Comparison of ENCODE assay signal across 18 cellular contexts in genomic region chr21:45328198-45329087, GRCh38. TPM values are rescaled to one million over a fixed set of nuclear protein-coding genes. Genes with fewer than 3 reads are reported as not detected.
DNase-seq lines count a peak whose midpoint lies in the region; ATAC-seq, FAIRE-seq and TF ChIP-seq lines count a peak whose summit lies in the region.
"Had no signal": no experiment of that assay in that cellular context is flagged by ENCODE, and none has a peak within 500 bp of the region (broad histone marks: within the 10 kb centered on the region; RNA-seq: fewer than 3 reads in every experiment).

No MANE protein-coding gene starts in this region.

- no peaks in the 10 kb centered on the region for H3K36me3 ChIP-seq in SK-N-SH (replicated peaks in 1 of 2; ENCODE audit: control insufficient read depth in 1 of 2, insufficient read depth in 2 of 2, low read length in 1 of 2)
- no peaks in the 10 kb centered on the region for H3K36me3 ChIP-seq in body of pancreas (replicated peaks in 1 of 2; ENCODE audit: insufficient read depth in 1 of 2, low read depth in 2 of 2)
- peaks cover 0 to 10% of the 10 kb centered on the region in 2 experiments for H3K36me3 ChIP-seq in mesenchymal stem cell (ENCODE audit: control insufficient read depth in 1 of 2, insufficient read depth in 2 of 2, low read depth in 1 of 2, low read length in 2 of 2)
- no peaks in the 10 kb centered on the region for H3K36me3 ChIP-seq in thyroid gland
- H3K36me3 ChIP-seq: colonic mucosa had no signal

- H4K20me1 ChIP-seq in SK-N-SH (ENCODE audit: insufficient read depth), result no peaks in the 10 kb centered on the region

- peak overlapping the region; percentile 91 to 96 for H2BK12ac ChIP-seq in mesenchymal stem cell (ENCODE audit: low read length in 2 of 2)

- H3F3A ChIP-seq in SK-N-SH (replicated peaks; ENCODE audit: insufficient read depth), result peaks cover 7% of the 10 kb centered on the region

- H3K14ac ChIP-seq in mesenchymal stem cell (ENCODE audit: low read length in 2 of 2), result peak overlapping the region in 1 of 2 experiments; percentile 53

- TF ChIP-seq RAD21 in SK-N-SH (IDR thresholded peaks at IDR 0.05; ENCODE audit: low read length), result no peak

- TF ChIP-seq CTCF in SK-N-SH (IDR thresholded peaks at IDR 0.05) (no peak), body of pancreas (IDR thresholded peaks at IDR 0.05) (no peak), thyroid gland (IDR thresholded peaks at IDR 0.05) (no peak)

- H3K27me3 ChIP-seq in SK-N-SH (ENCODE audit: insufficient read depth), result no peaks in the 10 kb centered on the region
- H3K27me3 ChIP-seq in body of pancreas, result no peaks in the 10 kb centered on the region
- peaks cover 0 to 12% of the 10 kb centered on the region in 2 experiments for H3K27me3 ChIP-seq in mesenchymal stem cell (ENCODE audit: control insufficient read depth in 1 of 2, insufficient read depth in 1 of 2, low read length in 2 of 2)
- H3K27me3 ChIP-seq in thyroid gland, result no peaks in the 10 kb centered on the region
- H3K27me3 ChIP-seq: colonic mucosa had no signal

- no peaks in the 10 kb centered on the region for H3K9me2 ChIP-seq in SK-N-SH

- H2AK5ac ChIP-seq in mesenchymal stem cell (ENCODE audit: low read length, severe bottlenecking), result peak overlapping the region; percentile 100

- no peak overlapping the region for H4K8ac ChIP-seq in mesenchymal stem cell (ENCODE audit: low read length)

- H3K4me1 ChIP-seq in SK-N-SH (ENCODE audit: control insufficient read depth in 1 of 2, insufficient read depth in 2 of 2, low read depth in 1 of 2, low read length in 1 of 2) (peaks cover 21 to 23% of the 10 kb centered on the region in 2 experiments; a peak in 3 of 4 replicates), body of pancreas (peaks cover 66% of the 10 kb centered on the region), mesenchymal stem cell (ENCODE audit: control insufficient read depth, insufficient read depth, low read depth, low read length) (peaks cover 84% of the 10 kb centered on the region), thyroid gland (peaks cover 24 to 50% of the 10 kb centered on the region in 2 donors)
- H3K4me1 ChIP-seq: colonic mucosa had no signal

- peak overlapping the region; percentile 29 for H2BK15ac ChIP-seq in mesenchymal stem cell (ENCODE audit: low read depth, poor library complexity, severe bottlenecking)

- H3K79me1 ChIP-seq in mesenchymal stem cell (replicated peaks; ENCODE audit: low read length, poor library complexity, severe bottlenecking), result peaks cover 3% of the 10 kb centered on the region

- TF ChIP-seq EP300 in SK-N-SH (IDR thresholded peaks at IDR 0.05; ENCODE audit: borderline replicate concordance in 1 of 2, low read depth in 1 of 2, low read length in 1 of 2), result no peak

- intact Hi-C loops in body of pancreas (cut with DNase I), result loop anchor here (10.0 kb wide), 1 partner anchor 86 kb away; no protein-coding TSS in a partner anchor
- intact Hi-C loops in thyroid gland (cut with DNase I), result no loop called here

- 93% methylated on average over 35 of the region's 43 CpGs for whole genome bisulfite sequencing in SK-N-SH (ENCODE audit: low lambda C conversion rate)
- WGBS in body of pancreas, 2 donors, result 53 to 58% methylated on average over 13 to 41 of the region's 43 CpGs
- 89% methylated on average over 43 of the region's 43 CpGs for WGBS in mesenchymal stem cell
- WGBS in thyroid gland, 2 donors, result 85 to 88% methylated on average over 28 to 31 of the region's 43 CpGs

- H2BK120ac ChIP-seq in mesenchymal stem cell (ENCODE audit: low read depth, low read length), result peak overlapping the region; percentile 74

- H2BK5ac ChIP-seq in mesenchymal stem cell (ENCODE audit: low read depth, low read length, poor library complexity, severe bottlenecking), result peak overlapping the region; percentile 96

- no peak overlapping the region for H2AFZ ChIP-seq in SK-N-SH (ENCODE audit: low read depth)
- H2AFZ ChIP-seq in mesenchymal stem cell (ENCODE audit: low read depth, low read length), result no peak overlapping the region

- TF ChIP-seq POLR2A in body of pancreas (IDR thresholded peaks at IDR 0.05), result no peak
- TF ChIP-seq POLR2A in thyroid gland (IDR thresholded peaks at IDR 0.05), result no peak
- TF ChIP-seq POLR2A in GM12892 (IDR thresholded peaks at IDR 0.05; ENCODE audit: low read depth, low read length), result no peak

- no peaks in the 10 kb centered on the region for H3K79me2 ChIP-seq in SK-N-SH (ENCODE audit: insufficient read depth)

- peak overlapping the region in 1 of 2 experiments; percentile 94; a peak in 1 of 4 replicates for H3K27ac ChIP-seq in SK-N-SH (ENCODE audit: low read depth in 2 of 2, low read length in 1 of 2)
- peak overlapping the region; percentile 84 to 96 (median 94) for H3K27ac ChIP-seq in body of pancreas
- H3K27ac ChIP-seq in mesenchymal stem cell (ENCODE audit: low read length, poor library complexity, severe bottlenecking), result peak overlapping the region; percentile 97
- H3K27ac ChIP-seq in thyroid gland, result peak overlapping the region in 1 of 3 donors; percentile 91
- H3K27ac ChIP-seq: colonic mucosa had no signal

- 0 out of 2 replicates have a peak overlapping the region, but pooled peaks have one; percentile 80 for H3K4me2 ChIP-seq in SK-N-SH
- peak overlapping the region; percentile 49 for H3K4me2 ChIP-seq in mesenchymal stem cell (ENCODE audit: low read length, poor library complexity, severe bottlenecking)

- POLR2A ChIA-PET in SK-N-SH (lab: Yijun Ruan, JAX), result no interaction called here

- ATAC-seq in SK-N-SH treated with all-trans-retinoic acid at 6 μM for 48 hours, result no peak
- ATAC-seq in body of pancreas, result no peak
- ATAC-seq: mucosa of descending colon; stimulated activated effector memory CD8-positive, alpha-beta T cell treated with anti-CD3 and anti-CD28 coated beads, Interleukin-12 subunit alpha, Interleukin-12 subunit beta, amount 100 ng/mL, for 72 hours had no signal

- peak overlapping the region; percentile 94 for H4K91ac ChIP-seq in mesenchymal stem cell (ENCODE audit: low read length)

- FAIRE-seq in GM12892 (lab: Jason Lieb, UNC), result no peak
- FAIRE-seq: endothelial cell of umbilical vein, frontal cortex had no signal

- H3K9ac ChIP-seq in SK-N-SH (no peak overlapping the region), mesenchymal stem cell (ENCODE audit: low read length) (no peak overlapping the region)

- H3K4me3 ChIP-seq in SK-N-SH (ENCODE audit: low read depth in 2 of 2, low read length in 1 of 2), result no peak overlapping the region
- no peak overlapping the region for H3K4me3 ChIP-seq in body of pancreas
- no peak overlapping the region for H3K4me3 ChIP-seq in mesenchymal stem cell (ENCODE audit: insufficient read depth in 1 of 2, low read depth in 1 of 2, low read length in 2 of 2)
- H3K4me3 ChIP-seq in thyroid gland (replicated peaks in 1 of 3), result no peak overlapping the region
- H3K4me3 ChIP-seq: colonic mucosa, mucosa of descending colon had no signal

- CTCF ChIA-PET in SK-N-SH (lab: Yijun Ruan, JAX), result interaction anchor here (1.0 to 1.4 kb wide), 3 partner anchors 19 to 190 kb away, joined by 3 to 5 read pairs (median 4); no protein-coding TSS in a partner anchor

- H3K4ac ChIP-seq in mesenchymal stem cell (ENCODE audit: low read depth in 1 of 2, low read length in 2 of 2), result peak overlapping the region; percentile 49 to 77

- no peaks in the 10 kb centered on the region for H3K9me3 ChIP-seq in SK-N-SH
- no peaks in the 10 kb centered on the region for H3K9me3 ChIP-seq in body of pancreas
- H3K9me3 ChIP-seq in mesenchymal stem cell (ENCODE audit: control insufficient read depth, low read length), result no peaks in the 10 kb centered on the region
- no peaks in the 10 kb centered on the region for H3K9me3 ChIP-seq in thyroid gland
- H3K9me3 ChIP-seq: colonic mucosa, mucosa of descending colon had no signal

- H3K18ac ChIP-seq in mesenchymal stem cell (ENCODE audit: low read depth in 1 of 2, low read length in 2 of 2), result peak overlapping the region; percentile 75 to 79

- no peak for DNase-seq in SK-N-SH
- DNase-seq in body of pancreas, result peak in 1 of 4 donors; percentile 20
- no peak for DNase-seq in mesenchymal stem cell
- peak; percentile 67 to 84 for DNase-seq in thyroid gland
- DNase-seq in GM12892 (ENCODE audit: insufficient read length), result no peak
- DNase-seq in NCI-H2029 (lab: John Stamatoyannopoulos, UW), result no peak
- no peak for DNase-seq in ureter (ENCODE audit: low spot score)
- DNase-seq: activated effector memory CD4-positive, alpha-beta T cell treated with anti-CD3 and anti-CD28 coated beads, Interleukin-2, amount 50 U/mL, for 16 hours; CD4-positive, CD25-positive, alpha-beta regulatory T cell; colonic mucosa; HFFc6; occipital lobe; RPMI8226 had no signal

- H3K23ac ChIP-seq in mesenchymal stem cell (ENCODE audit: low read length in 2 of 2), result no peak overlapping the region

TF ChIP-seq in SK-N-SH, 30 proteins besides CTCF, POLR2A, EP300 and RAD21 (continues in another document):
- no peak for TF ChIP-seq POLR2AphosphoS5 (IDR thresholded peaks at IDR 0.05; ENCODE audit: low read depth, low read length)
- TF ChIP-seq CHD2 (IDR thresholded peaks at IDR 0.05; ENCODE audit: low read length, partially characterized antibody), result no peak
- TF ChIP-seq FOXM1 (IDR thresholded peaks at IDR 0.05; ENCODE audit: low read depth), result no peak
- no peak for TF ChIP-seq RCOR1 (IDR thresholded peaks at IDR 0.05; ENCODE audit: low read length)
- TF ChIP-seq EZH2phosphoT487 (IDR thresholded peaks at IDR 0.05; ENCODE audit: borderline replicate concordance, low read depth), result no peak
- TF ChIP-seq MXI1 (IDR thresholded peaks at IDR 0.05; ENCODE audit: low read depth, low read length), result no peak
- no peak for TF ChIP-seq FOSL2 (IDR thresholded peaks at IDR 0.05; ENCODE audit: borderline replicate concordance, low read depth)

TF ChIP-seq in SK-N-SH treated with all-trans-retinoic acid at 6 μM for 48 hours, 23 proteins besides CTCF, POLR2A, EP300 and RAD21:
- TF ChIP-seq, protein P1, sequence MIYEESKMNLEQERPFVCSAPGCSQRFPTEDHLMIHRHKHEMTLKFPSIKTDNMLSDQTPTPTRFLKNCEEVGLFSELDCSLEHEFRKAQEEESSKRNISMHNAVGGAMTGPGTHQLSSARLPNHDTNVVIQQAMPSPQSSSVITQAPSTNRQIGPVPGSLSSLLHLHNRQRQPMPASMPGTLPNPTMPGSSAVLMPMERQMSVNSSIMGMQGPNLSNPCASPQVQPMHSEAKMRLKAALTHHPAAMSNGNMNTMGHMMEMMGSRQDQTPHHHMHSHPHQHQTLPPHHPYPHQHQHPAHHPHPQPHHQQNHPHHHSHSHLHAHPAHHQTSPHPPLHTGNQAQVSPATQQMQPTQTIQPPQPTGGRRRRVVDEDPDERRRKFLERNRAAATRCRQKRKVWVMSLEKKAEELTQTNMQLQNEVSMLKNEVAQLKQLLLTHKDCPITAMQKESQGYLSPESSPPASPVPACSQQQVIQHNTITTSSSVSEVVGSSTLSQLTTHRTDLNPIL (CRISPR knock-in tag; IDR thresholded peaks at IDR 0.05; ENCODE audit: low read depth), result no peak

RNA-seq across cellular contexts. Expression of gene POFUT2, which starts 40.7 kb away (rescaled TPM):
- polyA plus RNA-seq in SK-N-SH (2012; rRNA removed), result 45.5 and 53.3 TPM in 2 replicates
- 27.6 and 33.4 TPM in 2 replicates for polyA plus RNA-seq in SK-N-SH (2012; cell fraction: cytosol; rRNA removed)
- polyA plus RNA-seq in SK-N-SH (2012; cell fraction: nucleus; rRNA removed), result 208 and 214 TPM in 2 replicates
- total RNA-seq in body of pancreas (10 to 100 TPM; 16.3 to 46.1 TPM), thyroid gland (10 to 100 TPM; 20.2 to 52.2 (median 40.5) TPM), ureter (42.6 TPM)
- 75.1 TPM for polyA plus RNA-seq in mesenchymal stem cell (2013, experiment 1 of 2)
- polyA plus RNA-seq in mesenchymal stem cell (2013, experiment 2 of 2), result 76.3 TPM
- 8.8 TPM for polyA plus RNA-seq in GM12892 (2012; ENCODE audit: missing spikeins)

Comparison
In these comparisons a context has a peak if more than half of its experiments do, and no peak if none do; other contexts are left out.
1. DNase-seq: peak in thyroid gland (2 of 2); none in SK-N-SH (single experiment), mesenchymal stem cell (single experiment), GM12892 (single experiment), NCI-H2029 (single experiment) and ureter (single experiment).